In genomic region chr10:114401195-114401741, GRCh38 we compare ENCODE assay signal across 10 cellular contexts. TPM values are rescaled to one million over a fixed set of nuclear protein-coding genes. Genes with fewer than 3 reads are reported as not detected.
DNase-seq lines count a peak whose midpoint lies in the region; ATAC-seq and TF ChIP-seq lines count a peak whose summit lies in the region.
"Had no signal": no experiment of that assay in that cellular context is flagged by ENCODE, and none has a peak within 500 bp of the region (broad histone marks: within the 10 kb centered on the region; RNA-seq: fewer than 3 reads in every experiment).

No MANE protein-coding gene starts in this region.

- WGBS in lower leg skin, 2 donors, result 46 to 58% methylated on average over 7 of the region's 7 CpGs
- 57 to 63% methylated on average over 7 of the region's 7 CpGs for WGBS in thyroid gland, 2 donors
- WGBS in prostate gland, result 50% methylated on average over 7 of the region's 7 CpGs

- H3K4me1 ChIP-seq in thyroid gland, result peaks cover 60 to 73% of the 10 kb centered on the region in 2 donors
- H3K4me1 ChIP-seq in prostate gland (replicated peaks), result no peaks in the 10 kb centered on the region

- no peak for TF ChIP-seq CTCF in HFFc6 (IDR thresholded peaks at IDR 0.05)
- no peak for TF ChIP-seq CTCF in epithelial cell of proximal tubule (conservative IDR thresholded peaks at IDR 0.05; ENCODE audit: low read depth, low read length)
- TF ChIP-seq CTCF in lower leg skin (IDR thresholded peaks at IDR 0.05), result no peak
- TF ChIP-seq CTCF in thyroid gland (IDR thresholded peaks at IDR 0.05), result no peak
- TF ChIP-seq CTCF in prostate gland (IDR thresholded peaks at IDR 0.05), result no peak

- H3K9me3 Mint-ChIP-seq in HFFc6, result no peaks in the 10 kb centered on the region; the same call in 1 of the 2 replicates
- H3K9me3 Mint-ChIP-seq in activated T-helper 17 cell treated with anti-CD3 and anti-CD28 coated beads, Interleukin-2, amount 50 U/mL, for 72 hours, result no peaks in the 10 kb centered on the region

- H3K36me3 ChIP-seq in thyroid gland (no peaks in the 10 kb centered on the region), prostate gland (no peaks in the 10 kb centered on the region)

- no peaks in the 10 kb centered on the region for H3K9me3 ChIP-seq in thyroid gland
- no peaks in the 10 kb centered on the region for H3K9me3 ChIP-seq in prostate gland

- no peak overlapping the region for H3K4me3 Mint-ChIP-seq in HFFc6
- H3K4me3 Mint-ChIP-seq in activated T-helper 17 cell treated with anti-CD3 and anti-CD28 coated beads, Interleukin-2, amount 50 U/mL, for 72 hours, result no peak overlapping the region

- peaks cover 7% of the 10 kb centered on the region for H3K4me1 Mint-ChIP-seq in HFFc6 (ENCODE audit: low read depth)
- no peaks in the 10 kb centered on the region for H3K4me1 Mint-ChIP-seq in activated T-helper 17 cell treated with anti-CD3 and anti-CD28 coated beads, Interleukin-2, amount 50 U/mL, for 72 hours

- H3K36me3 Mint-ChIP-seq in HFFc6 (ENCODE audit: low read depth), result no peaks in the 10 kb centered on the region
- H3K36me3 Mint-ChIP-seq in activated T-helper 17 cell treated with anti-CD3 and anti-CD28 coated beads, Interleukin-2, amount 50 U/mL, for 72 hours (ENCODE audit: low read depth), result no peaks in the 10 kb centered on the region

- no peak for ATAC-seq in activated T-helper 17 cell treated with anti-CD3 and anti-CD28 coated beads, Interleukin-2, amount 50 U/mL, for 72 hours (replicated peaks)
- no peak for ATAC-seq in GM19023 (IDR thresholded peaks at IDR 0.05; ENCODE audit: unreplicated experiment)

- no peak overlapping the region for H3K4me3 ChIP-seq in epithelial cell of proximal tubule (ENCODE audit: low read depth, low read length)
- no peak overlapping the region for H3K4me3 ChIP-seq in lower leg skin (ENCODE audit: low read depth, poor library complexity, severe bottlenecking)
- peak overlapping the region in 1 of 3 donors; percentile 1 for H3K4me3 ChIP-seq in thyroid gland (replicated peaks in 1 of 3)
- H3K4me3 ChIP-seq in prostate gland, result no peak overlapping the region
- H3K4me3 ChIP-seq: SK-N-MC had no signal

- TF ChIP-seq POLR2A in lower leg skin (IDR thresholded peaks at IDR 0.05) (no peak), thyroid gland (IDR thresholded peaks at IDR 0.05) (no peak), prostate gland (IDR thresholded peaks at IDR 0.05) (no peak)

- H3K27ac ChIP-seq in thyroid gland (peak overlapping the region; percentile 97 to 98 (median 98)), prostate gland (peak overlapping the region in 1 of 2 donors; percentile 2)
- H3K27ac ChIP-seq: SK-N-MC had no signal

- intact Hi-C loops in lower leg skin (cut with DNase I; ENCODE audit: low total_unique reads), result no loop called here
- intact Hi-C loops in thyroid gland (cut with DNase I), result loop anchor here (10.0 kb wide), 2 partner anchors 56 to 96 kb away; no protein-coding TSS in a partner anchor
- intact Hi-C loops in prostate gland (cut with DNase I), result loop anchor here (5.0 to 10.0 kb wide), 3 partner anchors 44 to 226 kb away; partner anchors contain the start of genes CCDC186 and TDRD1

- no peaks in the 10 kb centered on the region for H3K27me3 ChIP-seq in thyroid gland
- no peaks in the 10 kb centered on the region for H3K27me3 ChIP-seq in prostate gland (replicated peaks; ENCODE audit: insufficient read depth)

- H3K27me3 Mint-ChIP-seq in HFFc6 (ENCODE audit: insufficient read depth), result peaks cover 56% of the 10 kb centered on the region
- H3K27me3 Mint-ChIP-seq in activated T-helper 17 cell treated with anti-CD3 and anti-CD28 coated beads, Interleukin-2, amount 50 U/mL, for 72 hours, result peaks cover 64% of the 10 kb centered on the region

- H3K27ac Mint-ChIP-seq in HFFc6, result no peak overlapping the region
- H3K27ac Mint-ChIP-seq in activated T-helper 17 cell treated with anti-CD3 and anti-CD28 coated beads, Interleukin-2, amount 50 U/mL, for 72 hours, result no peak overlapping the region

- DNase-seq in HFFc6 (peak; percentile 54), epithelial cell of proximal tubule (ENCODE audit: low read depth) (peak; percentile 35), lower leg skin (ENCODE audit: low spot score in 2 of 2) (peak; percentile 69 to 90), thyroid gland (peak; percentile 53 to 63), DMS53 (lab: John Stamatoyannopoulos, UW) (no peak), prostate gland (ENCODE audit: low spot score) (no peak)
- DNase-seq: DMS79 had no signal

RNA-seq across cellular contexts. Expression of gene AFAP1L2, which starts 3.0 kb away (rescaled TPM):
- total RNA-seq in HFFc6 (2021; fragmentation: NEBNext Ultra II Directional; extraction: Animal tissue kit (Norgen Biotek cat#: 25700)), result under 1 TPM in 2 of 6 experiments, not detected in 4; 0.07 to 0.09 TPM
- total RNA-seq in epithelial cell of proximal tubule (9.6 and 14.2 TPM in 2 replicates), lower leg skin (10 to 100 TPM; 10.9 to 19.4 (median 14.3) TPM), thyroid gland (100 to 1,000 TPM; 135 to 356 (median 299) TPM), prostate gland (10 to 100 TPM; 16.1 to 34.1 TPM)
- 1 to 10 TPM; 1.1 to 1.7 TPM for total RNA-seq in activated T-helper 17 cell treated with anti-CD3 and anti-CD28 coated beads, Interleukin-2, amount 50 U/mL, for 72 hours

Comparison
In these comparisons a context has a peak if more than half of its experiments do, and no peak if none do; other contexts are left out.
1. DNase-seq: peak in HFFc6 (single experiment), epithelial cell of proximal tubule (single experiment), lower leg skin (2 of 2) and thyroid gland (2 of 2); none in DMS53 (single experiment) and prostate gland (single experiment).